In genomic region chr14:61077437-61077836, GRCh38 we compare ENCODE assay signal across 22 cellular contexts.
"Had no signal": no experiment of that assay in that cellular context is flagged by ENCODE, and none has a peak within 500 bp of the region (broad histone marks: within the 10 kb centered on the region; RNA-seq: fewer than 3 reads in every experiment).

No MANE protein-coding gene starts in this region.

- H3K27me3 Mint-ChIP-seq: activated CD8-positive, alpha-beta T cell treated with anti-CD3 and anti-CD28 coated beads for 36 hours; activated naive CD8-positive, alpha-beta T cell treated with anti-CD3 and anti-CD28 coated beads, Interleukin-2, amount 10 ng/mL, durations not matched to agents 7 days and 5 days had no signal

- DNase-seq: activated CD4-positive, alpha-beta T cell treated with anti-CD3 and anti-CD28 coated beads for 4 hours; activated CD8-positive, alpha-beta memory T cell treated with anti-CD3 and anti-CD28 coated beads, Interleukin-2, amount 50 U/mL, for 4 hours; activated CD8-positive, alpha-beta T cell treated with anti-CD3 and anti-CD28 coated beads for 36 hours; activated naive CD4-positive, alpha-beta T cell treated with anti-CD3 and anti-CD28 coated beads, Interleukin-2, amount 50 U/mL, for 16 hours; activated naive CD8-positive, alpha-beta T cell treated with anti-CD3 and anti-CD28 coated beads, Interleukin-2, amount 10 ng/mL, durations not matched to agents 7 days and 5 days; adrenal gland; anterior cingulate cortex; central memory CD4-positive, alpha-beta T cell; MM.1S; NCI-H1105; NCI-H1436; NCI-H1694 treated with DMSO at 0.1 percent for 48 hours; NCI-H2029 treated with DMSO at 0.1 percent for 48 hours; NCI-H345; NCI-H510A; NCI-H526 treated with DMSO at 0.1 percent for 48 hours; NCI-H82; SIG-M5; SW 1271 had no signal

- H3K27ac Mint-ChIP-seq: activated CD8-positive, alpha-beta T cell treated with anti-CD3 and anti-CD28 coated beads for 36 hours; T-helper 1 cell treated with Interleukin-12 subunit alpha and Interleukin-12 subunit beta and Interleukin-4 antibody, amounts not matched to agents 30 μg/mL and 1 μg/mL, for 36 hours had no signal

- H3K27me3 ChIP-seq: adrenal gland had no signal

- ATAC-seq: activated CD4-positive, CD25-positive, alpha-beta regulatory T cell treated with anti-CD3 and anti-CD28 coated beads, Interleukin-2, amount 50 U/mL, for 24 hours; activated CD8-positive, alpha-beta T cell treated with anti-CD3 and anti-CD28 coated beads for 36 hours had no signal

- H3K9me3 Mint-ChIP-seq: activated CD8-positive, alpha-beta T cell treated with anti-CD3 and anti-CD28 coated beads for 36 hours; T-helper 1 cell treated with Interleukin-12 subunit alpha and Interleukin-12 subunit beta and Interleukin-4 antibody, amounts not matched to agents 30 μg/mL and 1 μg/mL, for 36 hours had no signal

- H3K4me3 Mint-ChIP-seq: activated CD8-positive, alpha-beta T cell treated with anti-CD3 and anti-CD28 coated beads for 36 hours; activated naive CD8-positive, alpha-beta T cell treated with anti-CD3 and anti-CD28 coated beads, Interleukin-2, amount 10 ng/mL, durations not matched to agents 7 days and 5 days; T-helper 1 cell treated with Interleukin-12 subunit alpha and Interleukin-12 subunit beta and Interleukin-4 antibody, amounts not matched to agents 30 μg/mL and 1 μg/mL, for 36 hours had no signal

- H3K9me3 ChIP-seq: adrenal gland had no signal

- H3K36me3 ChIP-seq: adrenal gland had no signal

- H3K36me3 Mint-ChIP-seq: activated naive CD8-positive, alpha-beta T cell treated with anti-CD3 and anti-CD28 coated beads, Interleukin-2, amount 10 ng/mL, durations not matched to agents 7 days and 5 days had no signal

- H3K4me1 Mint-ChIP-seq: activated naive CD8-positive, alpha-beta T cell treated with anti-CD3 and anti-CD28 coated beads, Interleukin-2, amount 10 ng/mL, durations not matched to agents 7 days and 5 days had no signal

- H3K4me1 ChIP-seq: adrenal gland had no signal

- H3K4me3 ChIP-seq: adrenal gland had no signal

- H3K27ac ChIP-seq: adrenal gland, KMS-11 had no signal
